In genomic region chr15:82081904-82082810, GRCh38 we compare ENCODE assay signal across 10 cellular contexts.
DNase-seq lines count a peak whose midpoint lies in the region; ATAC-seq lines count a peak whose summit lies in the region.
"Had no signal": no experiment of that assay in that cellular context is flagged by ENCODE, and none has a peak within 500 bp of the region (broad histone marks: within the 10 kb centered on the region; RNA-seq: fewer than 3 reads in every experiment).

No MANE protein-coding gene starts in this region.

- DNase-seq in AG08396 (ENCODE audit: low spot score) (peak; percentile 88), SW480 (ENCODE audit: low spot score) (peak; percentile 52), iPS-NIHi11 (ENCODE audit: low spot score) (peak; percentile 77), inferior parietal cortex (ENCODE audit: extremely low spot score) (no peak)
- DNase-seq: activated CD4-positive, alpha-beta T cell treated with anti-CD3 and anti-CD28 coated beads for 48 hours; DMS79 had no signal

- ATAC-seq in HG02798 (IDR thresholded peaks at IDR 0.05; ENCODE audit: poor library complexity, unreplicated experiment), result peak; percentile 63
- ATAC-seq in activated CD4-positive, CD25-positive, alpha-beta regulatory T cell treated with anti-CD3 and anti-CD28 coated beads, Interleukin-2, amount 50 U/mL, for 24 hours, result no peak
- ATAC-seq in HG03135 (IDR thresholded peaks at IDR 0.05; ENCODE audit: unreplicated experiment), result no peak
- no peak for ATAC-seq in HG02870 (IDR thresholded peaks at IDR 0.05; ENCODE audit: unreplicated experiment)
